9 cellular contexts compared by ENCODE assay signal in the genomic region with DNA sequence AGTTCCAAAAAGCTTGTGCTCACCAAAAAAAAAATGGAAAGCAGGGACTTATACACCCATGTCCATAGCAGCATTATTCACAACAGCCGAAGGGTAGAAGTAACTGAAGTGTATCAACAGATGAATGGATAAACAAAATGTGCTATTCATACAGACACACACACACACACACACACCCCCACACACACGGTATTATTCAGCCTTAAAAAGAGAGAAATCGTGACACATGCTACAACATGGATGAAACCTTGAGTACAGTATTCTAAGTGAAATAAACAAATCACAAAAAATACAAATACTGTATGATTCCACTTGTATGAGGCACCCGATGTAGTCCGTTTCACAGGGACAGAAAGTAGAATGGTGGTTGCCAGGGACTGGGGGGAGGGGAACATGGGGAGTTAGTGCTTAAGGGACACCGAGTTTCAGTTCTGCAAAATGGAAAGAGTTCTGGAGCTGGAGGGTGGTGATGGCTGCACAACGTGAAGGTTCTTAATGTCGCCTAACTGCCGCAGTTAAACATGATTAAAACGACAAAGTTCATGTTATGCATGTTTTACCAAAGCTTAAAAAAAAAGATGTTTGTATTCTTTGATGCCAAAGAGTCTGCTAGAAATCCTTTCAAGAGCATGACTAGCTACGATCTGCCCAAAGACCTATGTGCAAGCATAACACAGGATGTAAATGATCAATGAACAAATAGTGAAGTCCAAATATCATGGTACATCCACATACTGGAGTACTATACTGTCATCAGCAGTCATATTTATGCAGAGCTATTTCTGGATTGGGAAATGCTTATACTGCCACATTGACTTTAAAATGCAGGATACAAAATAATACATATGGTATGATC. TPM values are rescaled to one million over a fixed set of nuclear protein-coding genes. Genes with fewer than 3 reads are reported as not detected.
DNase-seq lines count a peak whose midpoint lies in the region; ATAC-seq and TF ChIP-seq lines count a peak whose summit lies in the region.
"Had no signal": no experiment of that assay in that cellular context is flagged by ENCODE, and none has a peak within 500 bp of the region (broad histone marks: within the 10 kb centered on the region; RNA-seq: fewer than 3 reads in every experiment).

No MANE protein-coding gene starts in this region.

- no peaks in the 10 kb centered on the region for H3K9me3 Mint-ChIP-seq in nephron
- no peaks in the 10 kb centered on the region for H3K9me3 Mint-ChIP-seq in CD8-positive, alpha-beta T cell

- CTCF ChIA-PET in CD8-positive, alpha-beta T cell (lab: Charles Lee), result no interaction called here

- H3K36me3 ChIP-seq in CD8-positive, alpha-beta T cell (ENCODE audit: insufficient read depth, low read length), result no peaks in the 10 kb centered on the region

- H3K36me3 Mint-ChIP-seq in nephron (ENCODE audit: low read depth), result peaks cover 16% of the 10 kb centered on the region
- H3K36me3 Mint-ChIP-seq in CD8-positive, alpha-beta T cell, result no peaks in the 10 kb centered on the region

- no peaks in the 10 kb centered on the region for H3K4me1 ChIP-seq in CD8-positive, alpha-beta T cell (ENCODE audit: insufficient read depth, low read length)

- peaks cover 3% of the 10 kb centered on the region for H3K27me3 Mint-ChIP-seq in nephron (ENCODE audit: low read depth)
- H3K27me3 Mint-ChIP-seq in CD8-positive, alpha-beta T cell (ENCODE audit: low read depth), result peaks cover 2% of the 10 kb centered on the region

- DNase-seq in DMS114 treated with DMSO at 0.1 percent for 48 hours (lab: John Stamatoyannopoulos, UW; ENCODE audit: unreplicated experiment), result no peak
- no peak for DNase-seq in activated CD4-positive, alpha-beta T cell treated with anti-CD3 and anti-CD28 coated beads, Interleukin-2, amount 50 U/mL, for 1 hour
- DNase-seq in CD8-positive, alpha-beta T cell, result no peak

- peak overlapping the region; percentile 96 to 100 (median 96) for H3K27ac Mint-ChIP-seq in nephron
- no peak overlapping the region for H3K27ac Mint-ChIP-seq in CD8-positive, alpha-beta T cell

- ATAC-seq in GM19035 (IDR thresholded peaks at IDR 0.05; ENCODE audit: unreplicated experiment) (peak; percentile 71), HG03039 (IDR thresholded peaks at IDR 0.05; ENCODE audit: unreplicated experiment) (peak; percentile 64), SK-N-SH treated with all-trans-retinoic acid at 6 μM for 48 hours (no peak), GM18520 (IDR thresholded peaks at IDR 0.05; ENCODE audit: unreplicated experiment) (no peak)
- no peak for ATAC-seq in CD8-positive, alpha-beta T cell
- ATAC-seq: K562 had no signal

- H3K4me1 Mint-ChIP-seq in nephron, result peaks cover 87% of the 10 kb centered on the region
- H3K4me1 Mint-ChIP-seq in CD8-positive, alpha-beta T cell (ENCODE audit: low read depth), result peaks cover 4% of the 10 kb centered on the region

- H3K9me3 ChIP-seq in CD8-positive, alpha-beta T cell (ENCODE audit: low read length), result no peaks in the 10 kb centered on the region

- no peak overlapping the region for H3K4me3 ChIP-seq in CD8-positive, alpha-beta T cell (ENCODE audit: low read depth, low read length)
- H3K4me3 ChIP-seq: K562 had no signal

- H3K4me3 Mint-ChIP-seq in nephron, result peak overlapping the region; percentile 21 to 48 (median 35)
- H3K4me3 Mint-ChIP-seq in CD8-positive, alpha-beta T cell, result no peak overlapping the region

- POLR2A ChIA-PET in CD8-positive, alpha-beta T cell (lab: Charles Lee), result no interaction called here

- intact Hi-C loops in CD8-positive, alpha-beta T cell (cut with DNase I, micrococcal nuclease), result no loop called here

- H3K27me3 ChIP-seq in CD8-positive, alpha-beta T cell (ENCODE audit: insufficient read depth, low read length), result no peaks in the 10 kb centered on the region

- no peak overlapping the region for H3K27ac ChIP-seq in CD8-positive, alpha-beta T cell (ENCODE audit: low read depth, low read length)

- TF ChIP-seq CTCF in nephron (IDR thresholded peaks at IDR 0.05; ENCODE audit: unreplicated experiment in 3 of 3), result no peak
- no peak for TF ChIP-seq CTCF in CD8-positive, alpha-beta T cell (IDR thresholded peaks at IDR 0.05)

TF ChIP-seq in SK-N-SH treated with all-trans-retinoic acid at 6 μM for 48 hours, 23 proteins besides CTCF, POLR2A, EP300 and RAD21 (continues in another document):
- TF ChIP-seq ESRRG (CRISPR knock-in tag; IDR thresholded peaks at IDR 0.05) (0 out of 2 replicates have a peak, but pooled peaks have one; percentile 67), ZNF70 (CRISPR knock-in tag; IDR thresholded peaks at IDR 0.05) (no peak), ISL1 (CRISPR knock-in tag; IDR thresholded peaks at IDR 0.05) (no peak), ZFP30 (CRISPR knock-in tag; IDR thresholded peaks at IDR 0.05) (no peak), ZNF8 (CRISPR knock-in tag; IDR thresholded peaks at IDR 0.05) (peak; percentile 98), PPARA (CRISPR knock-in tag; IDR thresholded peaks at IDR 0.05; ENCODE audit: borderline replicate concordance) (no peak), CSDC2 (CRISPR knock-in tag; IDR thresholded peaks at IDR 0.05) (no peak), TCF4 (CRISPR knock-in tag; IDR thresholded peaks at IDR 0.05; ENCODE audit: borderline replicate concordance) (no peak)
- TF ChIP-seq, protein P1, sequence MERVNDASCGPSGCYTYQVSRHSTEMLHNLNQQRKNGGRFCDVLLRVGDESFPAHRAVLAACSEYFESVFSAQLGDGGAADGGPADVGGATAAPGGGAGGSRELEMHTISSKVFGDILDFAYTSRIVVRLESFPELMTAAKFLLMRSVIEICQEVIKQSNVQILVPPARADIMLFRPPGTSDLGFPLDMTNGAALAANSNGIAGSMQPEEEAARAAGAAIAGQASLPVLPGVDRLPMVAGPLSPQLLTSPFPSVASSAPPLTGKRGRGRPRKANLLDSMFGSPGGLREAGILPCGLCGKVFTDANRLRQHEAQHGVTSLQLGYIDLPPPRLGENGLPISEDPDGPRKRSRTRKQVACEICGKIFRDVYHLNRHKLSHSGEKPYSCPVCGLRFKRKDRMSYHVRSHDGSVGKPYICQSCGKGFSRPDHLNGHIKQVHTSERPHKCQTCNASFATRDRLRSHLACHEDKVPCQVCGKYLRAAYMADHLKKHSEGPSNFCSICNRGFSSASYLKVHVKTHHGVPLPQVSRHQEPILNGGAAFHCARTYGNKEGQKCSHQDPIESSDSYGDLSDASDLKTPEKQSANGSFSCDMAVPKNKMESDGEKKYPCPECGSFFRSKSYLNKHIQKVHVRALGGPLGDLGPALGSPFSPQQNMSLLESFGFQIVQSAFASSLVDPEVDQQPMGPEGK (CRISPR knock-in tag; IDR thresholded peaks at IDR 0.05; ENCODE audit: borderline replicate concordance), result no peak; the same call in 1 of the 2 replicates
- TF ChIP-seq, protein P2, sequence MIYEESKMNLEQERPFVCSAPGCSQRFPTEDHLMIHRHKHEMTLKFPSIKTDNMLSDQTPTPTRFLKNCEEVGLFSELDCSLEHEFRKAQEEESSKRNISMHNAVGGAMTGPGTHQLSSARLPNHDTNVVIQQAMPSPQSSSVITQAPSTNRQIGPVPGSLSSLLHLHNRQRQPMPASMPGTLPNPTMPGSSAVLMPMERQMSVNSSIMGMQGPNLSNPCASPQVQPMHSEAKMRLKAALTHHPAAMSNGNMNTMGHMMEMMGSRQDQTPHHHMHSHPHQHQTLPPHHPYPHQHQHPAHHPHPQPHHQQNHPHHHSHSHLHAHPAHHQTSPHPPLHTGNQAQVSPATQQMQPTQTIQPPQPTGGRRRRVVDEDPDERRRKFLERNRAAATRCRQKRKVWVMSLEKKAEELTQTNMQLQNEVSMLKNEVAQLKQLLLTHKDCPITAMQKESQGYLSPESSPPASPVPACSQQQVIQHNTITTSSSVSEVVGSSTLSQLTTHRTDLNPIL (CRISPR knock-in tag; IDR thresholded peaks at IDR 0.05; ENCODE audit: low read depth), result 0 out of 2 replicates have a peak, but pooled peaks have one; percentile 41
- TF ChIP-seq, protein P3, sequence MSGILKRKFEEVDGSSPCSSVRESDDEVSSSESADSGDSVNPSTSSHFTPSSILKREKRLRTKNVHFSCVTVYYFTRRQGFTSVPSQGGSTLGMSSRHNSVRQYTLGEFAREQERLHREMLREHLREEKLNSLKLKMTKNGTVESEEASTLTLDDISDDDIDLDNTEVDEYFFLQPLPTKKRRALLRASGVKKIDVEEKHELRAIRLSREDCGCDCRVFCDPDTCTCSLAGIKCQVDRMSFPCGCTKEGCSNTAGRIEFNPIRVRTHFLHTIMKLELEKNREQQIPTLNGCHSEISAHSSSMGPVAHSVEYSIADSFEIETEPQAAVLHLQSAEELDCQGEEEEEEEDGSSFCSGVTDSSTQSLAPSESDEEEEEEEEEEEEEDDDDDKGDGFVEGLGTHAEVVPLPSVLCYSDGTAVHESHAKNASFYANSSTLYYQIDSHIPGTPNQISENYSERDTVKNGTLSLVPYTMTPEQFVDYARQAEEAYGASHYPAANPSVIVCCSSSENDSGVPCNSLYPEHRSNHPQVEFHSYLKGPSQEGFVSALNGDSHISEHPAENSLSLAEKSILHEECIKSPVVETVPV (CRISPR knock-in tag; IDR thresholded peaks at IDR 0.05), result 0 out of 2 replicates have a peak, but pooled peaks have one; percentile 17
- TF ChIP-seq, protein P4, sequence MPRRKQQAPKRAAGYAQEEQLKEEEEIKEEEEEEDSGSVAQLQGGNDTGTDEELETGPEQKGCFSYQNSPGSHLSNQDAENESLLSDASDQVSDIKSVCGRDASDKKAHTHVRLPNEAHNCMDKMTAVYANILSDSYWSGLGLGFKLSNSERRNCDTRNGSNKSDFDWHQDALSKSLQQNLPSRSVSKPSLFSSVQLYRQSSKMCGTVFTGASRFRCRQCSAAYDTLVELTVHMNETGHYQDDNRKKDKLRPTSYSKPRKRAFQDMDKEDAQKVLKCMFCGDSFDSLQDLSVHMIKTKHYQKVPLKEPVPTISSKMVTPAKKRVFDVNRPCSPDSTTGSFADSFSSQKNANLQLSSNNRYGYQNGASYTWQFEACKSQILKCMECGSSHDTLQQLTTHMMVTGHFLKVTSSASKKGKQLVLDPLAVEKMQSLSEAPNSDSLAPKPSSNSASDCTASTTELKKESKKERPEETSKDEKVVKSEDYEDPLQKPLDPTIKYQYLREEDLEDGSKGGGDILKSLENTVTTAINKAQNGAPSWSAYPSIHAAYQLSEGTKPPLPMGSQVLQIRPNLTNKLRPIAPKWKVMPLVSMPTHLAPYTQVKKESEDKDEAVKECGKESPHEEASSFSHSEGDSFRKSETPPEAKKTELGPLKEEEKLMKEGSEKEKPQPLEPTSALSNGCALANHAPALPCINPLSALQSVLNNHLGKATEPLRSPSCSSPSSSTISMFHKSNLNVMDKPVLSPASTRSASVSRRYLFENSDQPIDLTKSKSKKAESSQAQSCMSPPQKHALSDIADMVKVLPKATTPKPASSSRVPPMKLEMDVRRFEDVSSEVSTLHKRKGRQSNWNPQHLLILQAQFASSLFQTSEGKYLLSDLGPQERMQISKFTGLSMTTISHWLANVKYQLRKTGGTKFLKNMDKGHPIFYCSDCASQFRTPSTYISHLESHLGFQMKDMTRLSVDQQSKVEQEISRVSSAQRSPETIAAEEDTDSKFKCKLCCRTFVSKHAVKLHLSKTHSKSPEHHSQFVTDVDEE (CRISPR knock-in tag; IDR thresholded peaks at IDR 0.05), result no peak

RNA-seq across cellular contexts. Expression of a gene that starts 7.2 kb away (rescaled TPM):
- under 1 TPM; 0.24 to 0.33 TPM for total RNA-seq in CD8-positive, alpha-beta T cell

Comparison
In these comparisons a context has a peak if more than half of its experiments do, and no peak if none do; other contexts are left out.
1. ATAC-seq: peak in GM19035 (single experiment) and HG03039 (single experiment); none in SK-N-SH treated with all-trans-retinoic acid at 6 μM for 48 hours (single experiment), GM18520 (single experiment) and CD8-positive, alpha-beta T cell (single experiment).